8 cellular contexts compared by ENCODE assay signal in the genomic region with DNA sequence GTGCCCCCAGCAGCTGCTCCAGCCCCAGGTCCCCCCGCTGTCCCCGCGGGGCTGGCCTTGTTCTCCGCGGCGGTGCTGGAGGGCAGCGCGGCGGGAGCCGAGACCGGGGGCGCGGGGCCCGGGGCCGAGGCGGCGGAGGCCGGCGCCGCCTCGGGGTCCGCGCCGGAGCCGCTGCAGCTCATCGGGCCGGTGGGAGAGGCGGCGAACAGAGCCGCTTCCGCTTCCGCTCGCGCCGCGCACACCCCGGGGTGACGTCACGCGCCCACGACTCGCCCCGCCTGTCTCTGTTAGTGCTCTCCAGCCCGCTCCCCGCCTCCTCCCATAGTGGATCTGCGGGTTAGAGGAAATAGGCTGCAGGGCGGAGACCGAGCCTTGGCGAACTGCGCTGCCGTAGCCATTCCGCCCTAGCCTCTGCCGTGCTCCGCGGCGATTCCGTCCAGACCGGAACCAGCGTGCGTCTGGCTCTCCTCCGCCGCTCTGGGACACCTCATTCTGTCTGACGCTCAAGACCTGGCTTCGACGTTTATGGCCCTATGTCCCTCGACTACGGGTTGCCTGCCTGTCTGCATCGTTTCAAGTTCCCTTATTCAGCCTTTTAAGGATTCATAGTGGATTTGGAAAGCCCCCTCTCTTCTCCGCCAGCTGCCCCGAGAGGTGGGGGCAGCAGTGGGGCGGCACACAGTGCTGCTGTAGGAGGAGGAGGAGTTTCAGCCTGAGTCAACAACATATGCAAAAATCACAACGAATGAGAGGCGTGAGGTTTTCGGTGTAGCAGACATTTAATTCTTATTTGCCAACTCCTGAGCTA. TPM values are rescaled to one million over a fixed set of nuclear protein-coding genes. Genes with fewer than 3 reads are reported as not detected.
A peak's percentile ranks its signal among the peaks of the same experiment; 100 is the strongest.
DNase-seq lines count a peak whose midpoint lies in the region; ATAC-seq and TF ChIP-seq lines count a peak whose summit lies in the region.

A gene (minus strand): TSS at position 209 of the 808 bp plus-strand sequence. CDS start 27 bp downstream, at position 182.

- TF ChIP-seq CTCF in BJ (IDR thresholded peaks at IDR 0.05; ENCODE audit: insufficient read depth, low read depth, low read length) (no peak), choroid plexus epithelial cell (conservative IDR thresholded peaks at IDR 0.05; ENCODE audit: low read depth, low read length) (no peak)

- CTCF ChIA-PET in BJ (lab: Yijun Ruan, JAX), result interaction anchor here (0.6 to 3.2 kb wide), 10 partner anchors 34 to 173 kb away, joined by 3 to 24 read pairs (median 4); a partner anchor contains a TSS

- H3K4me3 ChIP-seq in BJ (ENCODE audit: low read depth, low read length) (peak within 1 kb of the TSS; percentile 79), choroid plexus epithelial cell (ENCODE audit: low read depth, low read length) (peak within 1 kb of the TSS; percentile 80)

- peak; percentile 80 for DNase-seq in BJ (ENCODE audit: low read depth)
- peak; percentile 69 for DNase-seq in GM19240 (ENCODE audit: insufficient read length, low spot score)
- DNase-seq in NCI-H524 treated with DMSO at 0.1 percent for 48 hours (lab: John Stamatoyannopoulos, UW), result peak; percentile 49
- peak; percentile 94 to 95 for DNase-seq in activated CD4-positive, alpha-beta T cell treated with anti-CD3 and anti-CD28 coated beads for 4 hours
- peak; percentile 97 for DNase-seq in choroid plexus epithelial cell (ENCODE audit: low read depth)
- DNase-seq in kidney tubule cell (ENCODE audit: low spot score), result peak; percentile 97
- peak; percentile 83 to 92 for DNase-seq in stimulated activated CD4-positive, alpha-beta T cell treated with anti-CD3 and anti-CD28 coated beads, Interleukin-1b, Interleukin-23, amount 100 ng/mL, for 1 hour (ENCODE audit: low read depth in 2 of 2)

- H3K27me3 ChIP-seq in BJ (ENCODE audit: control insufficient read depth, insufficient read depth, low read length), result no peaks in the 10 kb centered on the region

- ATAC-seq in HG03457 (IDR thresholded peaks at IDR 0.05; ENCODE audit: unreplicated experiment), result peak; percentile 75

- H3K36me3 ChIP-seq in BJ (ENCODE audit: control insufficient read depth, insufficient read depth, low read length), result peaks cover 42% of the 10 kb centered on the region

- POLR2A ChIA-PET in BJ (lab: Charles Lee), result interaction anchor here (0.6 to 1.1 kb wide), 3 partner anchors 82 to 898 kb away, joined by 3 read pairs; no protein-coding TSS in a partner anchor

RNA-seq across cellular contexts. Expression of the gene that starts here (rescaled TPM):
- 158 and 205 TPM in 2 replicates for polyA plus RNA-seq in BJ (2011; rRNA removed)
- 98.3 and 126 TPM in 2 replicates for polyA minus RNA-seq in BJ (2011; rRNA and poly(A)+ RNA removed)

Comparison
In these comparisons a context has a peak if more than half of its experiments do, and no peak if none do; other contexts are left out.
1. Peak in every context shown above with its lines: DNase-seq, ATAC-seq and H3K4me3 ChIP-seq.